ENCODE assay signal across 1 cellular context in genomic region chr1:1922782-1923680, GRCh38.
A peak's percentile ranks its signal among the peaks of the same experiment; 100 is the strongest.
TF ChIP-seq lines count a peak whose summit lies in the region.

No MANE protein-coding gene starts in this region.

TF ChIP-seq in HepG2, 621 proteins besides CTCF, POLR2A, EP300 and RAD21 (continues in another document):
- TF ChIP-seq ZSCAN25 (CRISPR knock-in tag; IDR thresholded peaks at IDR 0.05), result peak; percentile 92
- 0 out of 2 replicates have a peak, but pooled peaks have one; percentile 32 for TF ChIP-seq RBAK (CRISPR knock-in tag; IDR thresholded peaks at IDR 0.05)
- TF ChIP-seq RBFOX2 (IDR thresholded peaks at IDR 0.05; ENCODE audit: low read depth, low read length), result peak; percentile 59; the same call in 1 of the 2 replicates
- no peak for TF ChIP-seq NFYC (CRISPR knock-in tag; IDR thresholded peaks at IDR 0.05)
- TF ChIP-seq ZNF292 (CRISPR knock-in tag; IDR thresholded peaks at IDR 0.05; ENCODE audit: borderline replicate concordance, low read depth), result peak; percentile 82; the same call in 1 of the 2 replicates
- TF ChIP-seq ZNF350 (CRISPR knock-in tag; IDR thresholded peaks at IDR 0.05; ENCODE audit: borderline replicate concordance, low read depth), result peak; percentile 68; the same call in 1 of the 2 replicates
- no peak for TF ChIP-seq RFX5 (IDR thresholded peaks at IDR 0.05; ENCODE audit: low read depth, low read length)
- no peak for TF ChIP-seq ZNF234 (CRISPR knock-in tag; conservative IDR thresholded peaks at IDR 0.05)
- TF ChIP-seq ISL2 (CRISPR knock-in tag; IDR thresholded peaks at IDR 0.05), result 0 out of 2 replicates have a peak, but pooled peaks have one; percentile 44
- TF ChIP-seq PATZ1 (CRISPR knock-in tag; IDR thresholded peaks at IDR 0.05), result peak; percentile 65
- TF ChIP-seq ZNF792 (CRISPR knock-in tag; IDR thresholded peaks at IDR 0.05), result peak; percentile 44; the same call in 1 of the 2 replicates
- no peak for TF ChIP-seq SUZ12 (IDR thresholded peaks at IDR 0.05; ENCODE audit: low read depth, low read length)
- no peak for TF ChIP-seq ZNF235 (CRISPR knock-in tag; IDR thresholded peaks at IDR 0.05; ENCODE audit: borderline replicate concordance)
- 0 out of 4 replicates have a peak, but pooled peaks of 1 of the 2 experiments have one; percentile 24 for TF ChIP-seq KLF16 (CRISPR knock-in tag; IDR thresholded peaks at IDR 0.05)
- TF ChIP-seq TBX2 (CRISPR knock-in tag; IDR thresholded peaks at IDR 0.05; ENCODE audit: borderline replicate concordance), result peak; percentile 41; the same call in 1 of the 2 replicates
- no peak for TF ChIP-seq ZNF468 (CRISPR knock-in tag; IDR thresholded peaks at IDR 0.05)
- no peak for TF ChIP-seq ZNF12 (CRISPR knock-in tag; IDR thresholded peaks at IDR 0.05)
- peak; percentile 64; the same call in 1 of the 2 replicates for TF ChIP-seq FOXJ3 (CRISPR knock-in tag; IDR thresholded peaks at IDR 0.05; ENCODE audit: borderline replicate concordance)
- no peak for TF ChIP-seq HNRNPH1 (optimal IDR thresholded peaks at IDR 0.05; ENCODE audit: low read depth, low read length)
- TF ChIP-seq ZFAT (CRISPR knock-in tag; conservative IDR thresholded peaks at IDR 0.05), result no peak
- TF ChIP-seq ZNF629 (CRISPR knock-in tag; conservative IDR thresholded peaks at IDR 0.05), result peak; percentile 43; the same call in 1 of the 2 replicates
- TF ChIP-seq ATF2 (CRISPR knock-in tag; IDR thresholded peaks at IDR 0.05), result 0 out of 2 replicates have a peak, but pooled peaks have one; percentile 21
- peak; percentile 79; the same call in 1 of the 2 replicates for TF ChIP-seq MTF2 (CRISPR knock-in tag; IDR thresholded peaks at IDR 0.05; ENCODE audit: borderline replicate concordance)
- peak; percentile 88; the same call in 1 of the 2 replicates for TF ChIP-seq MTA1 (CRISPR knock-in tag; IDR thresholded peaks at IDR 0.05; ENCODE audit: borderline replicate concordance)
- TF ChIP-seq ZNF232 (CRISPR knock-in tag; IDR thresholded peaks at IDR 0.05; ENCODE audit: borderline replicate concordance), result peak; percentile 50; the same call in 1 of the 2 replicates
- TF ChIP-seq ZBTB34 (CRISPR knock-in tag; IDR thresholded peaks at IDR 0.05), result peak; percentile 60; the same call in 1 of the 2 replicates
- peak; percentile 41; the same call in 1 of the 2 replicates for TF ChIP-seq ERF (CRISPR knock-in tag; IDR thresholded peaks at IDR 0.05)
- peak; percentile 88 for TF ChIP-seq SAP130 (CRISPR knock-in tag; IDR thresholded peaks at IDR 0.05; ENCODE audit: low read depth)
- TF ChIP-seq PRDM15 (CRISPR knock-in tag; IDR thresholded peaks at IDR 0.05), result 0 out of 2 replicates have a peak, but pooled peaks have one; percentile 39
- TF ChIP-seq SNAPC4 (CRISPR knock-in tag; IDR thresholded peaks at IDR 0.05), result peak; percentile 79
- no peak for TF ChIP-seq XBP1 (CRISPR knock-in tag; IDR thresholded peaks at IDR 0.05)
- TF ChIP-seq CREBL2 (CRISPR knock-in tag; IDR thresholded peaks at IDR 0.05; ENCODE audit: borderline replicate concordance), result peak; percentile 23; the same call in 1 of the 2 replicates
- TF ChIP-seq ZNF275 (CRISPR knock-in tag; IDR thresholded peaks at IDR 0.05; ENCODE audit: borderline replicate concordance), result 0 out of 2 replicates have a peak, but pooled peaks have one; percentile 56
- peak; percentile 64; the same call in 1 of the 2 replicates for TF ChIP-seq ZNF678 (CRISPR knock-in tag; IDR thresholded peaks at IDR 0.05)
- peak; percentile 62; the same call in 1 of the 2 replicates for TF ChIP-seq ZNF710 (CRISPR knock-in tag; IDR thresholded peaks at IDR 0.05; ENCODE audit: borderline replicate concordance)
- peak; percentile 28; the same call in 1 of the 2 replicates for TF ChIP-seq ZNF574 (CRISPR knock-in tag; IDR thresholded peaks at IDR 0.05)
- peak; percentile 79; the same call in 1 of the 2 replicates for TF ChIP-seq ZNF343 (CRISPR knock-in tag; IDR thresholded peaks at IDR 0.05)
- peak; percentile 60 for TF ChIP-seq GATAD1 (CRISPR knock-in tag; IDR thresholded peaks at IDR 0.05)
- TF ChIP-seq PRPF4 (IDR thresholded peaks at IDR 0.05; ENCODE audit: low read depth, low read length, poor library complexity, severe bottlenecking), result no peak
